ENCODE assay signal across 24 cellular contexts in genomic region chr6:154526997-154527396, GRCh38. TPM values are rescaled to one million over a fixed set of nuclear protein-coding genes. Genes with fewer than 3 reads are reported as not detected.
"Had no signal": no experiment of that assay in that cellular context is flagged by ENCODE, and none has a peak within 500 bp of the region (broad histone marks: within the 10 kb centered on the region; RNA-seq: fewer than 3 reads in every experiment).

No MANE protein-coding gene starts in this region.

- H3K4me1 ChIP-seq: ascending aorta, body of pancreas had no signal

- H3K27me3 ChIP-seq: ascending aorta, body of pancreas had no signal

- H3K27ac ChIP-seq: ascending aorta, body of pancreas, KMS-11, PC-9, WERI-Rb-1 had no signal

- H3K9me3 ChIP-seq: ascending aorta, body of pancreas had no signal

- H3K4me3 ChIP-seq: ascending aorta, body of pancreas, PC-9 had no signal

- DNase-seq: activated CD4-positive, alpha-beta memory T cell treated with anti-CD3 and anti-CD28 coated beads, Interleukin-2, amount 10 ng/mL, durations not matched to agents 7 days and 5 days; activated CD4-positive, alpha-beta T cell treated with anti-CD3 and anti-CD28 coated beads for 36 hours; activated CD4-positive, alpha-beta T cell treated with anti-CD3 and anti-CD28 coated beads, Interleukin-2, amount 50 U/mL, for 1 hour; activated naive CD4-positive, alpha-beta T cell treated with anti-CD3 and anti-CD28 coated beads, Interleukin-2, amount 50 U/mL, for 16 hours; activated naive CD8-positive, alpha-beta T cell treated with anti-CD3 and anti-CD28 coated beads, Interleukin-2, amount 50 U/mL, for 24 hours; activated T-cell treated with anti-CD3 and anti-CD28 coated beads for 4 hours; activated T-cell treated with anti-CD3 and anti-CD28 coated beads, Interleukin-2, amount 50 U/mL, for 48 hours; amniotic stem cell; body of pancreas; central memory CD4-positive, alpha-beta T cell; NCI-H1048; NCI-H146; NCI-H187 treated with DMSO at 0.1 percent for 48 hours; NCI-H2081 treated with DMSO at 0.1 percent for 48 hours; NCI-H446; NCI-H524; PC-9; SIG-M5; SW 1271; WERI-Rb-1 had no signal

- ATAC-seq: activated CD4-positive, alpha-beta T cell treated with anti-CD3 and anti-CD28 coated beads for 36 hours; activated naive CD8-positive, alpha-beta T cell treated with anti-CD3 and anti-CD28 coated beads, Interleukin-2, amount 50 U/mL, for 24 hours; body of pancreas had no signal

- H3K36me3 ChIP-seq: ascending aorta, WERI-Rb-1 had no signal

RNA-seq across cellular contexts. Expression of gene CNKSR3, which starts 16.5 kb away (rescaled TPM):
- total RNA-seq: activated CD4-positive, alpha-beta memory T cell treated with anti-CD3 and anti-CD28 coated beads, Interleukin-2, amount 10 ng/mL, durations not matched to agents 7 days and 5 days; T-helper 1 cell treated with Interleukin-12 subunit alpha and Interleukin-12 subunit beta and Interleukin-4 antibody, amounts not matched to agents 30 ng/mL and 1 ng/mL, for 36 hours had no signal
- polyA plus RNA-seq: IgD-negative memory B cell had no signal
